ENCODE assay signal across 8 cellular contexts in genomic region chr1:203038891-203039608, GRCh38. TPM values are rescaled to one million over a fixed set of nuclear protein-coding genes. Genes with fewer than 3 reads are reported as not detected.
DNase-seq lines count a peak whose midpoint lies in the region; ATAC-seq and TF ChIP-seq lines count a peak whose summit lies in the region.

No MANE protein-coding gene starts in this region.

- DNase-seq in DMS 273 treated with DMSO at 0.1 percent for 48 hours (lab: John Stamatoyannopoulos, UW) (peak; percentile 27), NOMO-1 treated with DMSO at 0.1 percent for 48 hours (lab: John Stamatoyannopoulos, UW; ENCODE audit: unreplicated experiment) (peak; percentile 75), epithelial cell of proximal tubule (ENCODE audit: low read depth) (peak; percentile 13), myocyte (ENCODE audit: low read depth) (peak; percentile 87)
- DNase-seq in activated CD8-positive, alpha-beta memory T cell treated with anti-CD3 and anti-CD28 coated beads, Interleukin-2, amount 50 U/mL, for 1 hour (ENCODE audit: extremely low read depth): peak; percentile 27
- DNase-seq in stimulated activated CD8-positive, alpha-beta memory T cell treated with anti-CD3 and anti-CD28 coated beads, Interleukin-7, amount 100 ng/mL, for 48 hours (ENCODE audit: extremely low read depth in 1 of 2, low read depth in 1 of 2): peak; percentile 18 to 25

- no peak overlapping the region for H3K4me3 ChIP-seq in epithelial cell of proximal tubule (ENCODE audit: low read depth, low read length)

- TF ChIP-seq CTCF in epithelial cell of proximal tubule (conservative IDR thresholded peaks at IDR 0.05; ENCODE audit: low read depth, low read length): peak; percentile 98

- ATAC-seq in HG03442 (IDR thresholded peaks at IDR 0.05; ENCODE audit: unreplicated experiment) (peak; percentile 45), HG02884 (IDR thresholded peaks at IDR 0.05; ENCODE audit: unreplicated experiment) (no peak)

RNA-seq across cellular contexts. Expression of gene PPFIA4, which starts 12.8 kb away (rescaled TPM):
- 0.14 and 11.6 TPM in 2 replicates for total RNA-seq in epithelial cell of proximal tubule
- 122 and 180 TPM in 2 replicates for total RNA-seq in myocyte
- 110 TPM for polyA plus RNA-seq in myocyte (2012)

RNA-seq across cellular contexts. Expression of gene TMEM183A, which starts 31.9 kb away (rescaled TPM):
- total RNA-seq in epithelial cell of proximal tubule (79.2 and 80.5 TPM in 2 replicates), myocyte (90.5 and 108 TPM in 2 replicates)
- 59.0 TPM for polyA plus RNA-seq in myocyte (2012)

RNA-seq across cellular contexts. Expression of gene MYOG, which starts 46.8 kb away (rescaled TPM):
- total RNA-seq in epithelial cell of proximal tubule (not detected in 2 replicates), myocyte (882 and 1,586 TPM in 2 replicates)
- polyA plus RNA-seq in myocyte (2012): 367 TPM

Comparison
In these comparisons a context has a peak if more than half of its experiments do, and no peak if none do; other contexts are left out.
1. DNase-seq: peak in every context shown above with its lines; median percentile 87 in myocyte; 75 in NOMO-1 treated with DMSO at 0.1 percent for 48 hours; 27 in DMS 273 treated with DMSO at 0.1 percent for 48 hours; 27 in activated CD8-positive, alpha-beta memory T cell treated with anti-CD3 and anti-CD28 coated beads, Interleukin-2, amount 50 U/mL, for 1 hour; 22 in stimulated activated CD8-positive, alpha-beta memory T cell treated with anti-CD3 and anti-CD28 coated beads, Interleukin-7, amount 100 ng/mL, for 48 hours; 13 in epithelial cell of proximal tubule.
2. RNA of gene MYOG, which starts 46.8 kb away (total RNA-seq): 882 to 1,586 TPM in myocyte; not detected in epithelial cell of proximal tubule; every median in the first group is over 100 times any median in the second.